ENCODE assay signal across 8 cellular contexts in the genomic region with DNA sequence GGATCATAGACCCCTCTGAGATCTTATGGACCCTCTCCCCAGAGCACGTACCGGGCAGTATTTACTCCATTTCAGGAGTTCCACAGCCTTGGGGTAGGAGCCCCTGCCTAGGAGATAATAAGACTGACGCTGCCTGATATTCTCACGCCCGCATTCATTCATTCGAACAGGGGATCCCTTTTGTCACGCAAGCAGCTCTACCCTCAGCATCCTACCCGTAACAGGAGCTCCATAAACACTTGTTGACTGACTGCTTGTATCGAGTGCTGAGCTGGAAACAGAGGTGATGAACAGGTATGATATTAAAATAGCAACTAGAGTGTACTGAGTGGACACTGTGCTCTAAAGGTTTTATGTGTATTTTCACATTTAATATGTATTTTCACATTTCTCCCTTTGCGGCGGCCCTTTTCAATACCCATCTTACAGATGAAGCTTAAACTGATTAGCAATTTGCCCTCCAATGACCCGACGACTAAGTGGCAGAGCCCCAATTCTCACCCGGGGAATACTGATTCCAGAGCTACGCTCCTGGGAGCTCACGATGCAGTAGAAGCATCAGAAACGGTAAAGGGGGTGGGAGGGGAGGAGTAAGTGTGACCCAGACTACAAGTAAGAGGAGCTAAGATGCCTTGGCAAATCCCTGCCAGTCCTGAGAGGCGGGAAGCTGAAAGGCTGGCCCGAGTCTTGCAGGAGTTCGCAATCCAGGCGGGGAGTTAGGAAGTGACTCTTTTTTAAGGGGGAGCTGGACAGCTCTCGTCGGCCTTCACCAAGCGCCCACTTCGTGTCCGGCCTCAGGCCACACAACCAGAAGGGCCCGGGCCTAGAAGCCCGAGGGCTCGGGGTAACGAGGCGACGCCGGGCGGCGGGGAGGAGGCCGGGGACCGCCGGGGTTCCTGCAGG. TPM values are rescaled to one million over a fixed set of nuclear protein-coding genes. Genes with fewer than 3 reads are reported as not detected.
DNase-seq lines count a peak whose midpoint lies in the region; ATAC-seq and TF ChIP-seq lines count a peak whose summit lies in the region.

No MANE protein-coding gene starts in this region.

- TF ChIP-seq POLR2A in gastroesophageal sphincter (IDR thresholded peaks at IDR 0.05), result no peak

- H3K4me3 ChIP-seq in BE2C (ENCODE audit: low read depth, low read length) (peak overlapping the region; percentile 88), gastroesophageal sphincter (peak overlapping the region; percentile 83 to 87), neuron (ENCODE audit: low read length) (peak overlapping the region; percentile 81)

- H3K4me3 Mint-ChIP-seq in activated naive CD8-positive, alpha-beta T cell, result peak overlapping the region; percentile 96

- no peaks in the 10 kb centered on the region for H3K4me1 ChIP-seq in BE2C
- peaks cover 0 to 49% (median 6%) of the 10 kb centered on the region in 3 donors for H3K4me1 ChIP-seq in gastroesophageal sphincter
- peaks cover 31% of the 10 kb centered on the region for H3K4me1 ChIP-seq in neuron (ENCODE audit: insufficient read depth, low read length)

- H3K9me3 ChIP-seq in BE2C, result no peaks in the 10 kb centered on the region
- no peaks in the 10 kb centered on the region for H3K9me3 ChIP-seq in gastroesophageal sphincter
- peaks cover 2% of the 10 kb centered on the region for H3K9me3 ChIP-seq in neuron (ENCODE audit: low read length)

- no peaks in the 10 kb centered on the region for H3K27me3 ChIP-seq in BE2C
- peaks cover under 1% of the 10 kb centered on the region for H3K27me3 ChIP-seq in gastroesophageal sphincter
- no peaks in the 10 kb centered on the region for H3K27me3 ChIP-seq in neuron (ENCODE audit: insufficient read depth, low read length)

- H3K9me3 Mint-ChIP-seq in activated naive CD8-positive, alpha-beta T cell (ENCODE audit: low read depth), result no peaks in the 10 kb centered on the region

- peak; percentile 28 for DNase-seq in BE2C
- peak; percentile 32 for DNase-seq in NCI-H774 (lab: John Stamatoyannopoulos, UW)
- DNase-seq in NK-92 (lab: John Stamatoyannopoulos, UW; ENCODE audit: unreplicated experiment), result no peak

- peak overlapping the region; percentile 92 to 96 (median 94) for H3K27ac ChIP-seq in gastroesophageal sphincter

- H3K27me3 Mint-ChIP-seq in activated naive CD8-positive, alpha-beta T cell, result peaks cover 2% of the 10 kb centered on the region

- no peak for TF ChIP-seq EP300 in gastroesophageal sphincter (IDR thresholded peaks at IDR 0.05)

- peak overlapping the region; percentile 88 for H3K27ac Mint-ChIP-seq in activated naive CD8-positive, alpha-beta T cell

- H3K4me1 Mint-ChIP-seq in activated naive CD8-positive, alpha-beta T cell (ENCODE audit: low read depth), result peaks cover 40% of the 10 kb centered on the region

- ATAC-seq in GM18867 (IDR thresholded peaks at IDR 0.05; ENCODE audit: unreplicated experiment), result peak; percentile 1
- ATAC-seq in HG03103 (IDR thresholded peaks at IDR 0.05; ENCODE audit: low read depth, unreplicated experiment), result peak; percentile 1
- peak; percentile 59 for ATAC-seq in gastroesophageal sphincter

- TF ChIP-seq CTCF in BE2C (IDR thresholded peaks at IDR 0.05; ENCODE audit: low read depth, low read length), result no peak
- no peak for TF ChIP-seq CTCF in gastroesophageal sphincter (IDR thresholded peaks at IDR 0.05)

- WGBS in gastroesophageal sphincter (ENCODE audit: low coverage in 1 of 2), 2 donors, result 7 to 12% methylated on average over 17 to 23 of the region's 38 CpGs

- H3K36me3 ChIP-seq in BE2C (no peaks in the 10 kb centered on the region), gastroesophageal sphincter (peaks cover 0 to 8% of the 10 kb centered on the region in 2 donors), neuron (ENCODE audit: insufficient read depth, low read length) (peaks cover 1% of the 10 kb centered on the region)

- H3K36me3 Mint-ChIP-seq in activated naive CD8-positive, alpha-beta T cell, result no peaks in the 10 kb centered on the region

- H2AFZ ChIP-seq in neuron (ENCODE audit: low read depth, low read length), result peak overlapping the region; percentile 90

RNA-seq across cellular contexts. Expression of gene RAB28, which starts 0.7 kb away (rescaled TPM):
- polyA plus RNA-seq in BE2C (2012; ENCODE audit: insufficient read depth, insufficient read length, low read depth), result 9.3 TPM
- 10 to 100 TPM; 14.8 to 25.7 (median 18.3) TPM for total RNA-seq in gastroesophageal sphincter

Comparison
In these comparisons a context has a peak if more than half of its experiments do, and no peak if none do; other contexts are left out.
1. ATAC-seq: peak in every context shown above with its lines; median percentile 59 in gastroesophageal sphincter; 1 in GM18867; 1 in HG03103.